24 cellular contexts compared by ENCODE assay signal in genomic region chr7:139192014-139192706, GRCh38.
"Had no signal": no experiment of that assay in that cellular context is flagged by ENCODE, and none has a peak within 500 bp of the region (broad histone marks: within the 10 kb centered on the region; RNA-seq: fewer than 3 reads in every experiment).

No MANE protein-coding gene starts in this region.

- H3K4me3 Mint-ChIP-seq: activated CD4-positive, alpha-beta T cell treated with anti-CD3 and anti-CD28 coated beads, Interleukin-2, amount 10 ng/mL, durations not matched to agents 24 days and 14 days; activated CD8-positive, alpha-beta T cell treated with anti-CD3 and anti-CD28 coated beads for 36 hours; activated T-cell treated with anti-CD3 and anti-CD28 coated beads, Interleukin-2, amount 50 U/mL, for 24 hours; brain; naive thymus-derived CD4-positive, alpha-beta T cell; neural progenitor cell; stimulated activated memory B cell treated with anti-CD40 and anti-IgM and Interleukin-4, amounts not matched to agents 10 μg/mL and 1 μg/mL and 100 μg/mL, for 72 hours had no signal

- H3K9ac ChIP-seq: neural progenitor cell had no signal

- H3K4me1 Mint-ChIP-seq: activated CD4-positive, alpha-beta T cell treated with anti-CD3 and anti-CD28 coated beads, Interleukin-2, amount 10 ng/mL, durations not matched to agents 24 days and 14 days; brain; naive thymus-derived CD4-positive, alpha-beta T cell; neural progenitor cell; stimulated activated memory B cell treated with anti-CD40 and anti-IgM and Interleukin-4, amounts not matched to agents 10 μg/mL and 1 μg/mL and 100 μg/mL, for 72 hours had no signal

- H2AFZ ChIP-seq: neural progenitor cell had no signal

- H3K9me3 ChIP-seq: left ventricle myocardium inferior, ovary, psoas muscle, thoracic aorta, upper lobe of left lung had no signal

- H3K27me3 Mint-ChIP-seq: activated CD4-positive, alpha-beta T cell treated with anti-CD3 and anti-CD28 coated beads, Interleukin-2, amount 10 ng/mL, durations not matched to agents 24 days and 14 days; activated CD8-positive, alpha-beta T cell treated with anti-CD3 and anti-CD28 coated beads for 36 hours; activated T-cell treated with anti-CD3 and anti-CD28 coated beads, Interleukin-2, amount 50 U/mL, for 24 hours; naive thymus-derived CD4-positive, alpha-beta T cell; stimulated activated memory B cell treated with anti-CD40 and anti-IgM and Interleukin-4, amounts not matched to agents 10 μg/mL and 1 μg/mL and 100 μg/mL, for 72 hours had no signal

- DNase-seq: activated CD4-positive, alpha-beta T cell treated with anti-CD3 and anti-CD28 coated beads, Interleukin-2, amount 10 ng/mL, durations not matched to agents 24 days and 14 days; activated CD4-positive, CD25-positive, alpha-beta regulatory T cell; activated CD8-positive, alpha-beta T cell treated with anti-CD3 and anti-CD28 coated beads for 36 hours; activated naive CD4-positive, alpha-beta T cell treated with Interleukin-2 at 50 U/mL for 16 hours; activated T-cell treated with anti-CD3 and anti-CD28 coated beads, Interleukin-2, amount 50 U/mL, for 24 hours; anterior cingulate cortex; cortex of kidney; effector CD4-positive, alpha-beta T cell; foreskin melanocyte; glutamatergic neuron; hypothalamus; kidney; left ventricle myocardium inferior; naive thymus-derived CD4-positive, alpha-beta T cell; ovary; psoas muscle; stimulated activated CD4-positive, alpha-beta T cell treated with anti-CD3 and anti-CD28 coated beads, Interleukin-4, amount 100 ng/mL, for 4 hours; upper lobe of left lung had no signal

- H3K9me3 Mint-ChIP-seq: activated CD4-positive, alpha-beta T cell treated with anti-CD3 and anti-CD28 coated beads, Interleukin-2, amount 10 ng/mL, durations not matched to agents 24 days and 14 days; activated T-cell treated with anti-CD3 and anti-CD28 coated beads, Interleukin-2, amount 50 U/mL, for 24 hours; activated T-helper 2 cell treated with anti-CD3 and anti-CD28 coated beads, Interferon-gamma antibody, Interleukin-2, Interleukin-4, amounts not matched to agents 10 μg/mL and 5 μg/mL and 100 μg/mL, durations not matched to agents 14 hours and 24 hours and 36 hours; naive thymus-derived CD4-positive, alpha-beta T cell; neural progenitor cell had no signal

- H3K27me3 ChIP-seq: neural progenitor cell, ovary, upper lobe of left lung had no signal

- H3K36me3 ChIP-seq: ovary had no signal

- H3K4me1 ChIP-seq: left ventricle myocardium inferior, neural progenitor cell, psoas muscle, upper lobe of left lung had no signal

- H3K4me3 ChIP-seq: left ventricle myocardium inferior, neural progenitor cell, ovary, psoas muscle, thoracic aorta, upper lobe of left lung had no signal

- H3K27ac ChIP-seq: left ventricle myocardium inferior, neural progenitor cell, ovary, psoas muscle, thoracic aorta, upper lobe of left lung had no signal

- ATAC-seq: activated CD8-positive, alpha-beta T cell treated with anti-CD3 and anti-CD28 coated beads for 36 hours; naive thymus-derived CD4-positive, alpha-beta T cell; psoas muscle; sciatic nerve; stimulated activated memory B cell treated with anti-CD40 and anti-IgM and Interleukin-4, amounts not matched to agents 10 μg/mL and 1 μg/mL and 100 μg/mL, for 72 hours had no signal

- H3K4me2 ChIP-seq: neural progenitor cell had no signal

- FAIRE-seq: kidney had no signal

- H3K27ac Mint-ChIP-seq: activated CD4-positive, alpha-beta T cell treated with anti-CD3 and anti-CD28 coated beads, Interleukin-2, amount 10 ng/mL, durations not matched to agents 24 days and 14 days; activated CD8-positive, alpha-beta T cell treated with anti-CD3 and anti-CD28 coated beads for 36 hours; activated T-cell treated with anti-CD3 and anti-CD28 coated beads, Interleukin-2, amount 50 U/mL, for 24 hours; activated T-helper 2 cell treated with anti-CD3 and anti-CD28 coated beads, Interferon-gamma antibody, Interleukin-2, Interleukin-4, amounts not matched to agents 10 μg/mL and 5 μg/mL and 100 μg/mL, durations not matched to agents 14 hours and 24 hours and 36 hours; brain; naive thymus-derived CD4-positive, alpha-beta T cell; neural progenitor cell; stimulated activated memory B cell treated with anti-CD40 and anti-IgM and Interleukin-4, amounts not matched to agents 10 μg/mL and 1 μg/mL and 100 μg/mL, for 72 hours had no signal
